11 cellular contexts compared by ENCODE assay signal in genomic region chr19:927707-928401, GRCh38. TPM values are rescaled to one million over a fixed set of nuclear protein-coding genes. Genes with fewer than 3 reads are reported as not detected.
DNase-seq lines count a peak whose midpoint lies in the region; ATAC-seq and TF ChIP-seq lines count a peak whose summit lies in the region.
"Had no signal": no experiment of that assay in that cellular context is flagged by ENCODE, and none has a peak within 500 bp of the region (broad histone marks: within the 10 kb centered on the region; RNA-seq: fewer than 3 reads in every experiment).

No MANE protein-coding gene starts in this region.

- H3K36me3 Mint-ChIP-seq in activated CD4-positive, alpha-beta T cell treated with anti-CD3 and anti-CD28 coated beads, Interleukin-2, amount 10 ng/mL, durations not matched to agents 24 days and 14 days (ENCODE audit: low read depth) = peaks cover 7% of the 10 kb centered on the region
- H3K36me3 Mint-ChIP-seq in activated T-helper 1 cell treated with anti-CD3 and anti-CD28 coated beads, Interleukin-12 subunit alpha, Interleukin-12 subunit beta, Interleukin-2, Interleukin-4 antibody, amounts not matched to agents 30 ng/mL and 10 ng/mL and 1 ng/mL, durations not matched to agents 14 hours and 24 hours and 36 hours (ENCODE audit: low read depth) = peaks cover 3% of the 10 kb centered on the region
- H3K36me3 Mint-ChIP-seq in immature natural killer cell = no peaks in the 10 kb centered on the region
- peaks cover 5% of the 10 kb centered on the region for H3K36me3 Mint-ChIP-seq in activated CD8-positive, alpha-beta memory T cell treated with anti-CD3 and anti-CD28 coated beads, Interleukin-2, amount 10 ng/mL, durations not matched to agents 7 days and 5 days

- no peak for TF ChIP-seq EP300 in stomach (IDR thresholded peaks at IDR 0.05)

- H3K4me1 ChIP-seq in stomach = peaks cover 26 to 63% (median 45%) of the 10 kb centered on the region in 4 donors

- H3K27me3 ChIP-seq in stomach = peaks cover 0 to 4% (median 0%) of the 10 kb centered on the region in 3 donors

- peaks cover 7% of the 10 kb centered on the region for H3K4me1 Mint-ChIP-seq in activated CD4-positive, alpha-beta T cell treated with anti-CD3 and anti-CD28 coated beads, Interleukin-2, amount 10 ng/mL, durations not matched to agents 24 days and 14 days
- H3K4me1 Mint-ChIP-seq in activated T-helper 1 cell treated with anti-CD3 and anti-CD28 coated beads, Interleukin-12 subunit alpha, Interleukin-12 subunit beta, Interleukin-2, Interleukin-4 antibody, amounts not matched to agents 30 ng/mL and 10 ng/mL and 1 ng/mL, durations not matched to agents 14 hours and 24 hours and 36 hours (ENCODE audit: low read depth) = no peaks in the 10 kb centered on the region
- peaks cover 9 to 16% of the 10 kb centered on the region in 2 donors for H3K4me1 Mint-ChIP-seq in immature natural killer cell
- peaks cover 15% of the 10 kb centered on the region for H3K4me1 Mint-ChIP-seq in activated CD8-positive, alpha-beta memory T cell treated with anti-CD3 and anti-CD28 coated beads, Interleukin-2, amount 10 ng/mL, durations not matched to agents 7 days and 5 days

- H3K9me3 Mint-ChIP-seq in activated CD4-positive, alpha-beta T cell treated with anti-CD3 and anti-CD28 coated beads, Interleukin-2, amount 10 ng/mL, durations not matched to agents 24 days and 14 days = no peaks in the 10 kb centered on the region
- H3K9me3 Mint-ChIP-seq in activated T-helper 1 cell treated with anti-CD3 and anti-CD28 coated beads, Interleukin-12 subunit alpha, Interleukin-12 subunit beta, Interleukin-2, Interleukin-4 antibody, amounts not matched to agents 30 ng/mL and 10 ng/mL and 1 ng/mL, durations not matched to agents 14 hours and 24 hours and 36 hours = no peaks in the 10 kb centered on the region
- no peaks in the 10 kb centered on the region for H3K9me3 Mint-ChIP-seq in immature natural killer cell
- H3K9me3 Mint-ChIP-seq in activated CD8-positive, alpha-beta memory T cell treated with anti-CD3 and anti-CD28 coated beads, Interleukin-2, amount 10 ng/mL, durations not matched to agents 7 days and 5 days (ENCODE audit: low read depth) = no peaks in the 10 kb centered on the region

- no peak for ATAC-seq in activated CD8-positive, alpha-beta memory T cell treated with anti-CD3 and anti-CD28 coated beads, Interleukin-2, amount 10 ng/mL, durations not matched to agents 7 days and 5 days
- ATAC-seq in HG02678 (IDR thresholded peaks at IDR 0.05; ENCODE audit: unreplicated experiment) = no peak

- TF ChIP-seq POLR2A in stomach (IDR thresholded peaks at IDR 0.05) = no peak

- 77 to 88% (median 83%) methylated on average over 3 to 15 of the region's 15 CpGs for WGBS in stomach, 5 donors

- H3K4me3 ChIP-seq in stomach = peak overlapping the region; percentile 65 to 98 (median 88)

- no peak for DNase-seq in activated CD4-positive, alpha-beta T cell treated with anti-CD3 and anti-CD28 coated beads, Interleukin-2, amount 10 ng/mL, durations not matched to agents 24 days and 14 days
- DNase-seq in activated CD4-positive, alpha-beta T cell treated with anti-CD3 and anti-CD28 coated beads for 48 hours = no peak
- no peak for DNase-seq in activated T-helper 1 cell treated with anti-CD3 and anti-CD28 coated beads, Interleukin-12 subunit alpha, Interleukin-12 subunit beta, Interleukin-2, Interleukin-4 antibody, amounts not matched to agents 30 ng/mL and 10 ng/mL and 1 ng/mL, durations not matched to agents 14 hours and 24 hours and 36 hours (ENCODE audit: low spot score)
- DNase-seq in immature natural killer cell = no peak
- no peak for DNase-seq in stomach
- DNase-seq in activated CD8-positive, alpha-beta memory T cell treated with anti-CD3 and anti-CD28 coated beads, Interleukin-2, amount 10 ng/mL, durations not matched to agents 7 days and 5 days = no peak
- no peak for DNase-seq in OCI-M2 (lab: John Stamatoyannopoulos, UW; ENCODE audit: unreplicated experiment)
- DNase-seq: ACHN; activated CD4-positive, CD25-positive, alpha-beta regulatory T cell; NCI-H2227 treated with DMSO at 0.1 percent for 48 hours had no signal

- peak overlapping the region in 4 of 5 donors; percentile 84 to 91 (median 90) for H3K27ac ChIP-seq in stomach

- CTCF ChIA-PET in activated CD8-positive, alpha-beta memory T cell treated with anti-CD3 and anti-CD28 coated beads, Interleukin-2, amount 10 ng/mL, durations not matched to agents 7 days and 5 days (lab: Charles Lee) = interaction anchor here (1.3 kb wide), 1 partner anchor 56 kb away, joined by 4 read pairs; the partner anchor contains the start of gene WDR18

- H3K27me3 Mint-ChIP-seq in activated CD4-positive, alpha-beta T cell treated with anti-CD3 and anti-CD28 coated beads, Interleukin-2, amount 10 ng/mL, durations not matched to agents 24 days and 14 days = no peaks in the 10 kb centered on the region
- H3K27me3 Mint-ChIP-seq in activated T-helper 1 cell treated with anti-CD3 and anti-CD28 coated beads, Interleukin-12 subunit alpha, Interleukin-12 subunit beta, Interleukin-2, Interleukin-4 antibody, amounts not matched to agents 30 ng/mL and 10 ng/mL and 1 ng/mL, durations not matched to agents 14 hours and 24 hours and 36 hours (ENCODE audit: insufficient read depth) = no peaks in the 10 kb centered on the region
- H3K27me3 Mint-ChIP-seq in immature natural killer cell (ENCODE audit: low read depth in 3 of 3) = peaks cover 0 to 2% (median 2%) of the 10 kb centered on the region in 3 donors
- H3K27me3 Mint-ChIP-seq in activated CD8-positive, alpha-beta memory T cell treated with anti-CD3 and anti-CD28 coated beads, Interleukin-2, amount 10 ng/mL, durations not matched to agents 7 days and 5 days = no peaks in the 10 kb centered on the region

- TF ChIP-seq CTCF in stomach (IDR thresholded peaks at IDR 0.05) = no peak

- H3K4me3 Mint-ChIP-seq in activated CD4-positive, alpha-beta T cell treated with anti-CD3 and anti-CD28 coated beads, Interleukin-2, amount 10 ng/mL, durations not matched to agents 24 days and 14 days = peak overlapping the region; percentile 23
- H3K4me3 Mint-ChIP-seq in activated T-helper 1 cell treated with anti-CD3 and anti-CD28 coated beads, Interleukin-12 subunit alpha, Interleukin-12 subunit beta, Interleukin-2, Interleukin-4 antibody, amounts not matched to agents 30 ng/mL and 10 ng/mL and 1 ng/mL, durations not matched to agents 14 hours and 24 hours and 36 hours = peak overlapping the region; percentile 30
- H3K4me3 Mint-ChIP-seq in immature natural killer cell = peak overlapping the region; percentile 25 to 58 (median 41)
- no peak overlapping the region for H3K4me3 Mint-ChIP-seq in activated CD8-positive, alpha-beta memory T cell treated with anti-CD3 and anti-CD28 coated beads, Interleukin-2, amount 10 ng/mL, durations not matched to agents 7 days and 5 days

- H3K36me3 ChIP-seq in stomach = peaks cover 0 to 19% (median 17%) of the 10 kb centered on the region in 4 donors

- no peak overlapping the region for H3K27ac Mint-ChIP-seq in activated CD4-positive, alpha-beta T cell treated with anti-CD3 and anti-CD28 coated beads, Interleukin-2, amount 10 ng/mL, durations not matched to agents 24 days and 14 days
- no peak overlapping the region for H3K27ac Mint-ChIP-seq in activated T-helper 1 cell treated with anti-CD3 and anti-CD28 coated beads, Interleukin-12 subunit alpha, Interleukin-12 subunit beta, Interleukin-2, Interleukin-4 antibody, amounts not matched to agents 30 ng/mL and 10 ng/mL and 1 ng/mL, durations not matched to agents 14 hours and 24 hours and 36 hours
- H3K27ac Mint-ChIP-seq in immature natural killer cell = no peak overlapping the region
- no peak overlapping the region for H3K27ac Mint-ChIP-seq in activated CD8-positive, alpha-beta memory T cell treated with anti-CD3 and anti-CD28 coated beads, Interleukin-2, amount 10 ng/mL, durations not matched to agents 7 days and 5 days

- H3K9me3 ChIP-seq in stomach = no peaks in the 10 kb centered on the region

- intact Hi-C loops in activated CD4-positive, alpha-beta T cell treated with anti-CD3 and anti-CD28 coated beads, Interleukin-2, amount 10 ng/mL, durations not matched to agents 24 days and 14 days (cut with micrococcal nuclease) = no loop called here
- intact Hi-C loops in activated T-helper 1 cell treated with anti-CD3 and anti-CD28 coated beads, Interleukin-12 subunit alpha, Interleukin-12 subunit beta, Interleukin-2, Interleukin-4 antibody, amounts not matched to agents 30 ng/mL and 10 ng/mL and 1 ng/mL, durations not matched to agents 14 hours and 24 hours and 36 hours (cut with micrococcal nuclease) = loop anchor here (5.0 kb wide), 1 partner anchor 266 kb away; the partner anchor contains the start of gene RNF126
- intact Hi-C loops in stomach (cut with DNase I; ENCODE audit: low total_unique reads) = no loop called here

RNA-seq across cellular contexts. Expression of gene ARID3A, which starts 2.0 kb away (rescaled TPM):
- total RNA-seq in activated CD4-positive, alpha-beta T cell treated with anti-CD3 and anti-CD28 coated beads, Interleukin-2, amount 10 ng/mL, durations not matched to agents 24 days and 14 days = 35.6 and 36.6 TPM in 2 replicates
- total RNA-seq in activated T-helper 1 cell treated with anti-CD3 and anti-CD28 coated beads, Interleukin-12 subunit alpha, Interleukin-12 subunit beta, Interleukin-2, Interleukin-4 antibody, amounts not matched to agents 30 ng/mL and 10 ng/mL and 1 ng/mL, durations not matched to agents 14 hours and 24 hours and 36 hours = 32.5 and 35.0 TPM in 2 replicates
- 1 to 10 TPM; 1.0 to 1.7 (median 1.4) TPM for polyA plus RNA-seq in immature natural killer cell
- 10 to 100 TPM in 2 of 5 donors, 1 to 10 TPM in 2, not detected in 1; 1.8 to 23.5 (median 8.6) TPM for total RNA-seq in stomach
- polyA plus RNA-seq in stomach = 1 to 10 TPM; 1.1 to 4.3 (median 2.1) TPM
- total RNA-seq in activated CD8-positive, alpha-beta memory T cell treated with anti-CD3 and anti-CD28 coated beads, Interleukin-2, amount 10 ng/mL, durations not matched to agents 7 days and 5 days = 10 to 100 TPM; 30.6 to 35.9 TPM

RNA-seq across cellular contexts. Expression of gene KISS1R, which starts 10.7 kb away (rescaled TPM):
- total RNA-seq in activated CD4-positive, alpha-beta T cell treated with anti-CD3 and anti-CD28 coated beads, Interleukin-2, amount 10 ng/mL, durations not matched to agents 24 days and 14 days = 12.9 and 16.8 TPM in 2 replicates
- 6.8 and 8.9 TPM in 2 replicates for total RNA-seq in activated T-helper 1 cell treated with anti-CD3 and anti-CD28 coated beads, Interleukin-12 subunit alpha, Interleukin-12 subunit beta, Interleukin-2, Interleukin-4 antibody, amounts not matched to agents 30 ng/mL and 10 ng/mL and 1 ng/mL, durations not matched to agents 14 hours and 24 hours and 36 hours
- polyA plus RNA-seq in immature natural killer cell = not detected
- not detected for total RNA-seq in stomach
- not detected for polyA plus RNA-seq in stomach
- 1 to 10 TPM in 1 of 2 experiments, under 1 TPM in 1; 0.66 to 1.1 TPM for total RNA-seq in activated CD8-positive, alpha-beta memory T cell treated with anti-CD3 and anti-CD28 coated beads, Interleukin-2, amount 10 ng/mL, durations not matched to agents 7 days and 5 days

RNA-seq across cellular contexts. Expression of gene R3HDM4, which starts 14.8 kb away (rescaled TPM):
- 86.8 and 91.5 TPM in 2 replicates for total RNA-seq in activated CD4-positive, alpha-beta T cell treated with anti-CD3 and anti-CD28 coated beads, Interleukin-2, amount 10 ng/mL, durations not matched to agents 24 days and 14 days
- total RNA-seq in activated T-helper 1 cell treated with anti-CD3 and anti-CD28 coated beads, Interleukin-12 subunit alpha, Interleukin-12 subunit beta, Interleukin-2, Interleukin-4 antibody, amounts not matched to agents 30 ng/mL and 10 ng/mL and 1 ng/mL, durations not matched to agents 14 hours and 24 hours and 36 hours = 94.3 and 96.4 TPM in 2 replicates
- polyA plus RNA-seq in immature natural killer cell (100 to 1,000 TPM in 1 of 3 donors, 10 to 100 TPM in 2; 83.5 to 146 (median 85.8) TPM), stomach (10 to 100 TPM; 47.1 to 63.8 (median 60.0) TPM)
- 10 to 100 TPM in 3 of 5 donors, 1 to 10 TPM in 2; 5.8 to 62.0 (median 29.7) TPM for total RNA-seq in stomach
- 10 to 100 TPM; 63.7 to 73.7 TPM for total RNA-seq in activated CD8-positive, alpha-beta memory T cell treated with anti-CD3 and anti-CD28 coated beads, Interleukin-2, amount 10 ng/mL, durations not matched to agents 7 days and 5 days

RNA-seq across cellular contexts. Expression of gene RNU6-9, which starts 34.6 kb away (rescaled TPM):
- not detected in 2 replicates for total RNA-seq in activated CD4-positive, alpha-beta T cell treated with anti-CD3 and anti-CD28 coated beads, Interleukin-2, amount 10 ng/mL, durations not matched to agents 24 days and 14 days
- not detected in 2 replicates for total RNA-seq in activated T-helper 1 cell treated with anti-CD3 and anti-CD28 coated beads, Interleukin-12 subunit alpha, Interleukin-12 subunit beta, Interleukin-2, Interleukin-4 antibody, amounts not matched to agents 30 ng/mL and 10 ng/mL and 1 ng/mL, durations not matched to agents 14 hours and 24 hours and 36 hours
- polyA plus RNA-seq in immature natural killer cell = not detected
- not detected for total RNA-seq in stomach
- polyA plus RNA-seq in stomach = not detected
- not detected for total RNA-seq in activated CD8-positive, alpha-beta memory T cell treated with anti-CD3 and anti-CD28 coated beads, Interleukin-2, amount 10 ng/mL, durations not matched to agents 7 days and 5 days

RNA-seq across cellular contexts. Expression of gene MED16, which starts 34.9 kb away (rescaled TPM):
- 58.1 and 61.1 TPM in 2 replicates for total RNA-seq in activated CD4-positive, alpha-beta T cell treated with anti-CD3 and anti-CD28 coated beads, Interleukin-2, amount 10 ng/mL, durations not matched to agents 24 days and 14 days
- 62.1 and 62.5 TPM in 2 replicates for total RNA-seq in activated T-helper 1 cell treated with anti-CD3 and anti-CD28 coated beads, Interleukin-12 subunit alpha, Interleukin-12 subunit beta, Interleukin-2, Interleukin-4 antibody, amounts not matched to agents 30 ng/mL and 10 ng/mL and 1 ng/mL, durations not matched to agents 14 hours and 24 hours and 36 hours
- polyA plus RNA-seq in immature natural killer cell (100 to 1,000 TPM in 1 of 3 donors, 10 to 100 TPM in 2; 44.2 to 112 (median 48.0) TPM), stomach (10 to 100 TPM; 49.0 to 74.0 (median 54.7) TPM)
- total RNA-seq in stomach = 100 to 1,000 TPM in 2 of 5 donors, 10 to 100 TPM in 3; 16.7 to 126 (median 82.1) TPM
- 10 to 100 TPM; 47.7 to 70.6 TPM for total RNA-seq in activated CD8-positive, alpha-beta memory T cell treated with anti-CD3 and anti-CD28 coated beads, Interleukin-2, amount 10 ng/mL, durations not matched to agents 7 days and 5 days
